Comparison of ENCODE assay signal across 9 cellular contexts in genomic region chr9:82923410-82924242, GRCh38.
DNase-seq lines count a peak whose midpoint lies in the region; ATAC-seq and TF ChIP-seq lines count a peak whose summit lies in the region.
"Had no signal": no experiment of that assay in that cellular context is flagged by ENCODE, and none has a peak within 500 bp of the region (broad histone marks: within the 10 kb centered on the region; RNA-seq: fewer than 3 reads in every experiment).

No MANE protein-coding gene starts in this region.

- ATAC-seq in foreskin keratinocyte (peak; percentile 27), HG03139 (IDR thresholded peaks at IDR 0.05; ENCODE audit: unreplicated experiment) (no peak)

- peak; percentile 80 for DNase-seq in COLO668 (lab: John Stamatoyannopoulos, UW; ENCODE audit: unreplicated experiment)
- peak; percentile 90 for DNase-seq in NCI-H1092 (lab: John Stamatoyannopoulos, UW)
- DNase-seq in NCI-H526 (lab: John Stamatoyannopoulos, UW): peak; percentile 78 to 88
- peak in 1 of 2 donors; percentile 25 for DNase-seq in foreskin keratinocyte
- DNase-seq in RKO (ENCODE audit: low spot score): no peak
- no peak for DNase-seq in CD1c-positive myeloid dendritic cell (ENCODE audit: extremely low spot score)
- DNase-seq in activated CD4-positive, CD25-positive, alpha-beta regulatory T cell treated with anti-CD3 and anti-CD28 coated beads, Interleukin-2, amount 50 U/mL, for 72 hours: no peak
- DNase-seq: AML-193 had no signal

- no peak for TF ChIP-seq CTCF in foreskin keratinocyte (conservative IDR thresholded peaks at IDR 0.05)

- H3K4me1 ChIP-seq in foreskin keratinocyte: no peaks in the 10 kb centered on the region

- H3K27ac ChIP-seq in foreskin keratinocyte: no peak overlapping the region

- peaks cover 16% of the 10 kb centered on the region for H3K27me3 ChIP-seq in foreskin keratinocyte

Comparison
In these comparisons a context has a peak if more than half of its experiments do, and no peak if none do; other contexts are left out.
1. DNase-seq: peak in COLO668 (single experiment), NCI-H1092 (single experiment) and NCI-H526 (2 of 2); none in RKO (single experiment), CD1c-positive myeloid dendritic cell (single experiment) and activated CD4-positive, CD25-positive, alpha-beta regulatory T cell treated with anti-CD3 and anti-CD28 coated beads, Interleukin-2, amount 50 U/mL, for 72 hours (single experiment).